Comparison of ENCODE assay signal across 7 cellular contexts in the genomic region with DNA sequence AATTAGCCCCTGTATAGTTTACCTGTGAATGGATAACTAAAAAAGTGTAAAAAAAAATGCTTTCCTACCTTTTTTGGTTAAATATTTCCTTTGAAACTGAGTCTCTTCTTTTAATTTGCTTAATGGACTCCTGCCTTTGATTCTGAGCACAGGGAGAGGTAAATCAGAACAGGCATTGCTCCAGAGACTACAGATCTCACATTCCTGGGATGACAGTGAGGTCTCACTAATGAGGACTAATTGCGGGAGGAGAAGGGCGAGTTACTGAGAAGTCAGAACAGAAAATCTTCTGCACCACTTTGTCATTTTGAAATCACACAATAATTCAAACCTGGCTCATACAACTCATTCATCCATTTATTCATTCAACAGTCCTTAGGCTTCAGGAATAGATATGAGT.
"Had no signal": no experiment of that assay in that cellular context is flagged by ENCODE, and none has a peak within 500 bp of the region (broad histone marks: within the 10 kb centered on the region; RNA-seq: fewer than 3 reads in every experiment).

No MANE protein-coding gene starts in this region.

- ATAC-seq: HepG2 had no signal

- H3K27ac ChIP-seq: GM23248, HL-60 had no signal

- H3K4me3 Mint-ChIP-seq: H9, IgD-negative memory B cell had no signal

- H3K4me3 ChIP-seq: GM23248 had no signal

- DNase-seq: GM23248, H9, HCEC 1CT, KBM-7 had no signal

- H3K36me3 Mint-ChIP-seq: IgD-negative memory B cell had no signal

- H3K4me1 Mint-ChIP-seq: IgD-negative memory B cell had no signal

- H3K9ac ChIP-seq: GM23248 had no signal

- FAIRE-seq: HepG2 had no signal

- H2AFZ ChIP-seq: GM23248 had no signal

- H3K27ac Mint-ChIP-seq: H9, IgD-negative memory B cell had no signal
